Comparison of ENCODE assay signal across 20 cellular contexts in genomic region chr2:30155889-30156658, GRCh38. TPM values are rescaled to one million over a fixed set of nuclear protein-coding genes. Genes with fewer than 3 reads are reported as not detected.
DNase-seq lines count a peak whose midpoint lies in the region; FAIRE-seq and TF ChIP-seq lines count a peak whose summit lies in the region.
"Had no signal": no experiment of that assay in that cellular context is flagged by ENCODE, and none has a peak within 500 bp of the region (broad histone marks: within the 10 kb centered on the region; RNA-seq: fewer than 3 reads in every experiment).

No MANE protein-coding gene starts in this region.

- no peaks in the 10 kb centered on the region for H3K9me2 ChIP-seq in hepatocyte (replicated peaks; ENCODE audit: insufficient read depth)
- no peaks in the 10 kb centered on the region for H3K9me2 ChIP-seq in PC-9 (ENCODE audit: insufficient read depth)

- H3K36me3 ChIP-seq in hepatocyte (replicated peaks; ENCODE audit: insufficient read depth, low read depth) (no peaks in the 10 kb centered on the region), small intestine (ENCODE audit: control insufficient read depth in 2 of 2, insufficient read depth in 2 of 2, low read length in 2 of 2) (peaks cover 7 to 13% of the 10 kb centered on the region in 2 donors), PC-9 (ENCODE audit: low read depth) (peaks cover 26% of the 10 kb centered on the region; the same call in 1 of the 2 replicates)

- H3K27ac ChIP-seq in hepatocyte (peak overlapping the region; percentile 58), small intestine (ENCODE audit: low read depth in 1 of 2, low read length in 1 of 2) (no peak overlapping the region), PC-9 (no peak overlapping the region)
- H3K27ac ChIP-seq: SJCRH30 had no signal

- H3K27me3 Mint-ChIP-seq in activated CD4-positive, alpha-beta memory T cell treated with anti-CD3 and anti-CD28 coated beads for 36 hours: no peaks in the 10 kb centered on the region
- H3K27me3 Mint-ChIP-seq in activated CD4-positive, alpha-beta memory T cell treated with anti-CD3 and anti-CD28 coated beads, Interleukin-2, amount 10 ng/mL, durations not matched to agents 7 days and 5 days: no peaks in the 10 kb centered on the region
- H3K27me3 Mint-ChIP-seq in activated T-helper 1 cell treated with anti-CD3 and anti-CD28 coated beads, Interleukin-12 subunit alpha, Interleukin-12 subunit beta, Interleukin-2, Interleukin-4 antibody, amounts not matched to agents 30 ng/mL and 10 ng/mL and 1 ng/mL, durations not matched to agents 14 hours and 24 hours and 36 hours (ENCODE audit: insufficient read depth): no peaks in the 10 kb centered on the region

- H3K4me3 ChIP-seq in hepatocyte (no peak overlapping the region), small intestine (ENCODE audit: low read depth in 1 of 2, low read length in 2 of 2) (no peak overlapping the region), PC-9 (no peak overlapping the region)
- H3K4me3 ChIP-seq: SJCRH30 had no signal

- H3K4me1 Mint-ChIP-seq in activated CD4-positive, alpha-beta memory T cell treated with anti-CD3 and anti-CD28 coated beads for 36 hours (ENCODE audit: low read depth): peaks cover 51% of the 10 kb centered on the region
- H3K4me1 Mint-ChIP-seq in activated CD4-positive, alpha-beta memory T cell treated with anti-CD3 and anti-CD28 coated beads, Interleukin-2, amount 10 ng/mL, durations not matched to agents 7 days and 5 days: peaks cover 14% of the 10 kb centered on the region
- peaks cover 27% of the 10 kb centered on the region for H3K4me1 Mint-ChIP-seq in activated T-helper 1 cell treated with anti-CD3 and anti-CD28 coated beads, Interleukin-12 subunit alpha, Interleukin-12 subunit beta, Interleukin-2, Interleukin-4 antibody, amounts not matched to agents 30 ng/mL and 10 ng/mL and 1 ng/mL, durations not matched to agents 14 hours and 24 hours and 36 hours (ENCODE audit: low read depth)

- H2AFZ ChIP-seq in hepatocyte (no peak overlapping the region), PC-9 (no peak overlapping the region)

- POLR2A ChIA-PET in activated CD4-positive, alpha-beta memory T cell treated with anti-CD3 and anti-CD28 coated beads for 36 hours (lab: Charles Lee): interaction anchor here (1.3 to 1.5 kb wide), 3 partner anchors 10 to 266 kb away, joined by 3 to 6 read pairs (median 3); partner anchors contain the start of gene YPEL5
- POLR2A ChIA-PET in activated CD4-positive, alpha-beta memory T cell treated with anti-CD3 and anti-CD28 coated beads, Interleukin-2, amount 10 ng/mL, durations not matched to agents 7 days and 5 days (lab: Charles Lee): interaction anchor here (0.9 to 3.0 kb wide), 3 partner anchors 8 to 10 kb away, joined by 3 to 12 read pairs (median 3); partner anchors contain the start of gene YPEL5
- POLR2A ChIA-PET in PC-9 (lab: Charles Lee; ENCODE audit: unreplicated experiment): no interaction called here

- H4K20me1 ChIP-seq in hepatocyte (ENCODE audit: insufficient read depth, poor library complexity, severe bottlenecking) (peaks cover 66% of the 10 kb centered on the region), PC-9 (ENCODE audit: insufficient read depth) (peaks cover 20% of the 10 kb centered on the region; the same call in 1 of the 2 replicates)

- H3K9me3 ChIP-seq in hepatocyte (ENCODE audit: low read depth) (no peaks in the 10 kb centered on the region), small intestine (ENCODE audit: control insufficient read depth, low read depth) (no peaks in the 10 kb centered on the region), PC-9 (ENCODE audit: insufficient read depth, low read depth) (no peaks in the 10 kb centered on the region)
- H3K9me3 ChIP-seq: SJCRH30 had no signal

- DNase-seq in activated CD4-positive, alpha-beta memory T cell treated with anti-CD3 and anti-CD28 coated beads for 36 hours: no peak
- DNase-seq in activated CD4-positive, alpha-beta memory T cell treated with anti-CD3 and anti-CD28 coated beads, Interleukin-2, amount 10 ng/mL, durations not matched to agents 7 days and 5 days: no peak
- DNase-seq in activated T-helper 1 cell treated with anti-CD3 and anti-CD28 coated beads, Interleukin-12 subunit alpha, Interleukin-12 subunit beta, Interleukin-2, Interleukin-4 antibody, amounts not matched to agents 30 ng/mL and 10 ng/mL and 1 ng/mL, durations not matched to agents 14 hours and 24 hours and 36 hours (ENCODE audit: low spot score): no peak
- DNase-seq in hepatocyte (ENCODE audit: low spot score): no peak
- DNase-seq in small intestine: peak; percentile 59
- DNase-seq in AML-193 (lab: John Stamatoyannopoulos, UW): no peak
- no peak for DNase-seq in NCI-H1048 (lab: John Stamatoyannopoulos, UW)
- DNase-seq in PC-9: no peak
- DNase-seq: activated CD4-positive, CD25-positive, alpha-beta regulatory T cell; amygdala; central memory CD4-positive, alpha-beta T cell; effector CD4-positive, alpha-beta T cell; head of caudate nucleus; KG1; NCI-H524 treated with DMSO at 0.1 percent for 48 hours; SJCRH30; stimulated activated CD4-positive, alpha-beta T cell treated with anti-CD3 and anti-CD28 coated beads, Interleukin-12 subunit alpha, Interleukin-12 subunit beta, amount 100 ng/mL, for 4 hours; stimulated activated naive CD4-positive, alpha-beta T cell had no signal

- H3K79me2 ChIP-seq in hepatocyte: peaks cover 43% of the 10 kb centered on the region
- peaks cover 5% of the 10 kb centered on the region; the same call in 1 of the 2 replicates for H3K79me2 ChIP-seq in PC-9 (ENCODE audit: low read depth)

- intact Hi-C loops in activated CD4-positive, alpha-beta memory T cell treated with anti-CD3 and anti-CD28 coated beads for 36 hours (cut with micrococcal nuclease): loop anchor here (1.0 kb wide), 2 partner anchors 8 to 17 kb away; no protein-coding TSS in a partner anchor
- intact Hi-C loops in activated T-helper 1 cell treated with anti-CD3 and anti-CD28 coated beads, Interleukin-12 subunit alpha, Interleukin-12 subunit beta, Interleukin-2, Interleukin-4 antibody, amounts not matched to agents 30 ng/mL and 10 ng/mL and 1 ng/mL, durations not matched to agents 14 hours and 24 hours and 36 hours (cut with micrococcal nuclease): no loop called here
- intact Hi-C loops in PC-9 (cut with micrococcal nuclease; ENCODE audit: unreplicated experiment): no loop called here

- H3K4me1 ChIP-seq in hepatocyte (ENCODE audit: insufficient read depth) (peaks cover 10% of the 10 kb centered on the region), small intestine (ENCODE audit: control insufficient read depth in 2 of 2, insufficient read depth in 1 of 2, low read depth in 1 of 2, low read length in 1 of 2) (peaks cover 0 to 4% of the 10 kb centered on the region in 2 donors), PC-9 (replicated peaks; ENCODE audit: insufficient read depth) (peaks cover under 1% of the 10 kb centered on the region; the same call in 1 of the 2 replicates)

- H3K36me3 Mint-ChIP-seq in activated CD4-positive, alpha-beta memory T cell treated with anti-CD3 and anti-CD28 coated beads for 36 hours: peaks cover 32% of the 10 kb centered on the region
- peaks cover 55% of the 10 kb centered on the region for H3K36me3 Mint-ChIP-seq in activated CD4-positive, alpha-beta memory T cell treated with anti-CD3 and anti-CD28 coated beads, Interleukin-2, amount 10 ng/mL, durations not matched to agents 7 days and 5 days (ENCODE audit: low read depth)
- peaks cover 56% of the 10 kb centered on the region for H3K36me3 Mint-ChIP-seq in activated T-helper 1 cell treated with anti-CD3 and anti-CD28 coated beads, Interleukin-12 subunit alpha, Interleukin-12 subunit beta, Interleukin-2, Interleukin-4 antibody, amounts not matched to agents 30 ng/mL and 10 ng/mL and 1 ng/mL, durations not matched to agents 14 hours and 24 hours and 36 hours (ENCODE audit: low read depth)

- no peak for FAIRE-seq in small intestine (lab: Jason Lieb, UNC)

- no peaks in the 10 kb centered on the region for H3K9me3 Mint-ChIP-seq in activated CD4-positive, alpha-beta memory T cell treated with anti-CD3 and anti-CD28 coated beads for 36 hours
- no peaks in the 10 kb centered on the region for H3K9me3 Mint-ChIP-seq in activated CD4-positive, alpha-beta memory T cell treated with anti-CD3 and anti-CD28 coated beads, Interleukin-2, amount 10 ng/mL, durations not matched to agents 7 days and 5 days
- H3K9me3 Mint-ChIP-seq in activated T-helper 1 cell treated with anti-CD3 and anti-CD28 coated beads, Interleukin-12 subunit alpha, Interleukin-12 subunit beta, Interleukin-2, Interleukin-4 antibody, amounts not matched to agents 30 ng/mL and 10 ng/mL and 1 ng/mL, durations not matched to agents 14 hours and 24 hours and 36 hours: no peaks in the 10 kb centered on the region
- H3K9me3 Mint-ChIP-seq: T-helper 2 cell treated with Interferon-gamma antibody and Interleukin-4, amounts not matched to agents 5 μg/mL and 100 μg/mL, for 36 hours had no signal

- CTCF ChIA-PET in activated CD4-positive, alpha-beta memory T cell treated with anti-CD3 and anti-CD28 coated beads for 36 hours (lab: Charles Lee): interaction anchor here (0.6 to 2.7 kb wide), 5 partner anchors 8 to 555 kb away, joined by 3 to 22 read pairs (median 4); no protein-coding TSS in a partner anchor
- CTCF ChIA-PET in activated CD4-positive, alpha-beta memory T cell treated with anti-CD3 and anti-CD28 coated beads, Interleukin-2, amount 10 ng/mL, durations not matched to agents 7 days and 5 days (lab: Charles Lee): interaction anchor here (1.8 to 2.7 kb wide), 3 partner anchors 9 to 555 kb away, joined by 10 to 15 read pairs (median 10); partner anchors contain the start of gene YPEL5
- CTCF ChIA-PET in PC-9 (lab: Charles Lee): interaction anchor here (0.6 kb wide), 1 partner anchor 9 kb away, joined by 4 read pairs; no protein-coding TSS in a partner anchor

- H3K27ac Mint-ChIP-seq in activated CD4-positive, alpha-beta memory T cell treated with anti-CD3 and anti-CD28 coated beads for 36 hours: peak overlapping the region; percentile 59
- H3K27ac Mint-ChIP-seq in activated CD4-positive, alpha-beta memory T cell treated with anti-CD3 and anti-CD28 coated beads, Interleukin-2, amount 10 ng/mL, durations not matched to agents 7 days and 5 days: no peak overlapping the region
- H3K27ac Mint-ChIP-seq in activated T-helper 1 cell treated with anti-CD3 and anti-CD28 coated beads, Interleukin-12 subunit alpha, Interleukin-12 subunit beta, Interleukin-2, Interleukin-4 antibody, amounts not matched to agents 30 ng/mL and 10 ng/mL and 1 ng/mL, durations not matched to agents 14 hours and 24 hours and 36 hours: peak overlapping the region; percentile 49
- H3K27ac Mint-ChIP-seq: CD14-positive monocyte; T-helper 2 cell treated with Interferon-gamma antibody and Interleukin-4, amounts not matched to agents 5 μg/mL and 100 μg/mL, for 36 hours had no signal

- no TSS peak for BruUV-seq in PC-9 (replicated peaks; lab: Mats Ljungman, UMichigan)

- H3K27me3 ChIP-seq in hepatocyte: no peaks in the 10 kb centered on the region
- no peaks in the 10 kb centered on the region for H3K27me3 ChIP-seq in small intestine (ENCODE audit: control insufficient read depth in 2 of 2, insufficient read depth in 2 of 2, low read length in 2 of 2)
- no peaks in the 10 kb centered on the region for H3K27me3 ChIP-seq in PC-9 (ENCODE audit: insufficient read depth, low read depth)
- H3K27me3 ChIP-seq: SJCRH30 had no signal

- 74% methylated on average over 3 of the region's 3 CpGs for WGBS in hepatocyte (ENCODE audit: low lambda C conversion rate, missing lambda C conversion rate)
- WGBS in small intestine, 3 donors: 18 to 50% (median 32%) methylated on average over 3 of the region's 3 CpGs

- no peaks in the 10 kb centered on the region for H3F3A ChIP-seq in PC-9 (ENCODE audit: insufficient read depth, low read depth)

- TF ChIP-seq CTCF in hepatocyte (IDR thresholded peaks at IDR 0.05; ENCODE audit: poor library complexity): no peak
- no peak for TF ChIP-seq CTCF in PC-9 (conservative IDR thresholded peaks at IDR 0.05)

- H3K4me2 ChIP-seq in hepatocyte (peak overlapping the region; percentile 28), PC-9 (no peak overlapping the region)

- H3K4me3 Mint-ChIP-seq in activated CD4-positive, alpha-beta memory T cell treated with anti-CD3 and anti-CD28 coated beads for 36 hours: no peak overlapping the region
- no peak overlapping the region for H3K4me3 Mint-ChIP-seq in activated CD4-positive, alpha-beta memory T cell treated with anti-CD3 and anti-CD28 coated beads, Interleukin-2, amount 10 ng/mL, durations not matched to agents 7 days and 5 days
- no peak overlapping the region for H3K4me3 Mint-ChIP-seq in activated T-helper 1 cell treated with anti-CD3 and anti-CD28 coated beads, Interleukin-12 subunit alpha, Interleukin-12 subunit beta, Interleukin-2, Interleukin-4 antibody, amounts not matched to agents 30 ng/mL and 10 ng/mL and 1 ng/mL, durations not matched to agents 14 hours and 24 hours and 36 hours
- H3K4me3 Mint-ChIP-seq: CD14-positive monocyte; T-helper 2 cell treated with Interferon-gamma antibody and Interleukin-4, amounts not matched to agents 5 μg/mL and 100 μg/mL, for 36 hours had no signal

RNA-seq across cellular contexts. Expression of gene YPEL5, which starts 9.3 kb away (rescaled TPM):
- total RNA-seq in activated CD4-positive, alpha-beta memory T cell treated with anti-CD3 and anti-CD28 coated beads for 36 hours: 10 to 100 TPM; 43.3 to 43.4 TPM
- 10 to 100 TPM; 51.2 to 52.9 TPM for total RNA-seq in activated CD4-positive, alpha-beta memory T cell treated with anti-CD3 and anti-CD28 coated beads, Interleukin-2, amount 10 ng/mL, durations not matched to agents 7 days and 5 days
- 25.1 and 27.3 TPM in 2 replicates for total RNA-seq in activated T-helper 1 cell treated with anti-CD3 and anti-CD28 coated beads, Interleukin-12 subunit alpha, Interleukin-12 subunit beta, Interleukin-2, Interleukin-4 antibody, amounts not matched to agents 30 ng/mL and 10 ng/mL and 1 ng/mL, durations not matched to agents 14 hours and 24 hours and 36 hours
- total RNA-seq in hepatocyte (98.3 and 117 TPM in 2 replicates), PC-9 (2021) (56.9 and 67.5 TPM in 2 replicates)
- polyA plus RNA-seq in hepatocyte (94.4 and 104 TPM in 2 replicates), small intestine (10 to 100 TPM; 29.6 to 95.9 (median 82.1) TPM)
